In genomic region chr21:26843912-26844257, GRCh38 we compare ENCODE assay signal across 8 cellular contexts. TPM values are rescaled to one million over a fixed set of nuclear protein-coding genes. Genes with fewer than 3 reads are reported as not detected.
DNase-seq lines count a peak whose midpoint lies in the region; ATAC-seq, FAIRE-seq and TF ChIP-seq lines count a peak whose summit lies in the region.

No MANE protein-coding gene starts in this region.

- CTCF ChIA-PET in HepG2 (lab: Yijun Ruan, JAX; ENCODE audit: low intra/inter-chr PET ratio, low total read pairs): no interaction called here

- H3K36me3 Mint-ChIP-seq in IgD-negative memory B cell: no peaks in the 10 kb centered on the region

- H4K20me1 ChIP-seq in HepG2 (ENCODE audit: insufficient read depth, low read length): no peaks in the 10 kb centered on the region

- H3K27ac ChIP-seq in brain microvascular endothelial cell (peak overlapping the region; percentile 78), HepG2 (ENCODE audit: extremely low read length, insufficient read depth, low read length) (no peak overlapping the region), tibial artery (peak overlapping the region; percentile 89 to 95)

- H3K4me3 ChIP-seq in AG10803 (ENCODE audit: low read length): peak overlapping the region; percentile 98
- peak overlapping the region; percentile 87 for H3K4me3 ChIP-seq in brain microvascular endothelial cell (ENCODE audit: low read depth, low read length)
- H3K4me3 ChIP-seq in HepG2 (replicated peaks in 1 of 3; ENCODE audit: insufficient read depth in 1 of 3, low read depth in 2 of 3, low read length in 3 of 3): no peak overlapping the region
- peak overlapping the region; percentile 79 to 82 for H3K4me3 ChIP-seq in tibial artery

- H3K27me3 Mint-ChIP-seq in IgD-negative memory B cell: peaks cover 54% of the 10 kb centered on the region

- POLR2A ChIA-PET in HepG2 (lab: Yijun Ruan, JAX): no interaction called here

- H3K4me1 ChIP-seq in HepG2 (ENCODE audit: insufficient read depth, low read length) (0 out of 2 replicates have a peak, but pooled peaks cover 27% of the 10 kb centered on the region), tibial artery (peaks cover 0 to 44% (median 16%) of the 10 kb centered on the region in 4 donors)

- DNase-seq in AG10803 (ENCODE audit: low read depth) (peak; percentile 64), brain microvascular endothelial cell (peak; percentile 60), HepG2 (ENCODE audit: low spot score) (no peak), tibial artery (no peak), NCI-H2196 treated with DMSO at 0.1 percent for 48 hours (lab: John Stamatoyannopoulos, UW; ENCODE audit: unreplicated experiment) (no peak)

- H3K9me3 ChIP-seq in HepG2 (ENCODE audit: low read length) (no peaks in the 10 kb centered on the region), tibial artery (no peaks in the 10 kb centered on the region)

- H3K36me3 ChIP-seq in brain microvascular endothelial cell (replicated peaks) (peaks cover 22% of the 10 kb centered on the region), HepG2 (replicated peaks in 1 of 2; ENCODE audit: control insufficient read depth in 1 of 2, insufficient read depth in 2 of 2, low read length in 2 of 2) (no peaks in the 10 kb centered on the region), tibial artery (peaks cover 36 to 38% (median 37%) of the 10 kb centered on the region in 3 donors)

- H3K9me3 Mint-ChIP-seq in IgD-negative memory B cell: peaks cover 0 to 6% (median 2%) of the 10 kb centered on the region in 3 donors

- no peaks in the 10 kb centered on the region for H3K79me2 ChIP-seq in HepG2 (ENCODE audit: insufficient read depth, low read length)

- FAIRE-seq in HepG2 (lab: Jason Lieb, UNC): no peak

- H3K4me3 Mint-ChIP-seq in IgD-negative memory B cell: peak overlapping the region; percentile 58 to 87 (median 64)

- TF ChIP-seq RAD21 in HepG2 (CRISPR knock-in tag; IDR thresholded peaks at IDR 0.05): no peak

- H3K27me3 ChIP-seq in brain microvascular endothelial cell (replicated peaks): no peaks in the 10 kb centered on the region
- peaks cover 7 to 45% of the 10 kb centered on the region in 2 experiments; a peak in 3 of 5 replicates for H3K27me3 ChIP-seq in HepG2 (ENCODE audit: control insufficient read depth in 1 of 2, insufficient read depth in 2 of 2, low read length in 2 of 2)
- H3K27me3 ChIP-seq in tibial artery: no peaks in the 10 kb centered on the region

- in situ Hi-C loops in brain microvascular endothelial cell (cut with HindIII; ENCODE audit: low pct_ligation_motif_present, low sequenced_read_pairs): no loop called here
- in situ Hi-C loops in HepG2 (cut with HindIII; ENCODE audit: extremely low pct_ligation_motif_present, low pct_unique_long_range_greater_than_20kb): no loop called here

- TF ChIP-seq CTCF in AG10803 (conservative IDR thresholded peaks at IDR 0.05; ENCODE audit: low read length) (peak; percentile 36), brain microvascular endothelial cell (IDR thresholded peaks at IDR 0.05; ENCODE audit: low read depth, low read length, missing control alignments) (peak; percentile 46), HepG2 (CRISPR knock-in tag; IDR thresholded peaks at IDR 0.05) (no peak), tibial artery (IDR thresholded peaks at IDR 0.05) (no peak)

- BruUV-seq in HepG2 (replicated peaks; lab: Mats Ljungman, UMichigan): no TSS peak

- peak; percentile 29 for ATAC-seq in HepG2
- no peak for ATAC-seq in GM21528 (IDR thresholded peaks at IDR 0.05; ENCODE audit: low FRiP score, unreplicated experiment)
- no peak for ATAC-seq in GM21737 (IDR thresholded peaks at IDR 0.05; ENCODE audit: unreplicated experiment)

- TF ChIP-seq POLR2A in HepG2 (IDR thresholded peaks at IDR 0.05; ENCODE audit: insufficient read depth in 1 of 2, low read depth in 2 of 2, low read length in 2 of 2): no peak

- H3K4me1 Mint-ChIP-seq in IgD-negative memory B cell: peaks cover 8 to 23% (median 9%) of the 10 kb centered on the region in 3 donors

- H3K4me2 ChIP-seq in HepG2 (ENCODE audit: low read depth, low read length): peak overlapping the region; percentile 39; the same call in 1 of the 2 replicates

- H2AFZ ChIP-seq in HepG2 (ENCODE audit: low read length): no peak overlapping the region

- intact Hi-C loops in HepG2 (cut with micrococcal nuclease; ENCODE audit: unreplicated experiment) (no loop called here), tibial artery (cut with DNase I; ENCODE audit: low total_unique reads) (no loop called here)

- no peak overlapping the region for H3K27ac Mint-ChIP-seq in IgD-negative memory B cell

- no peak for TF ChIP-seq EP300 in HepG2 (IDR thresholded peaks at IDR 0.05; ENCODE audit: low read depth in 2 of 2, low read length in 2 of 2)
- no peak for TF ChIP-seq EP300 in HepG2 (CRISPR knock-in tag; IDR thresholded peaks at IDR 0.05; ENCODE audit: borderline replicate concordance)

- H3K9ac ChIP-seq in HepG2 (ENCODE audit: insufficient read depth, low read depth, low read length): no peak overlapping the region

- 16% methylated on average over 11 of the region's 12 CpGs for WGBS in HepG2 (ENCODE audit: low lambda C conversion rate)

TF ChIP-seq in HepG2, 621 proteins besides CTCF, POLR2A, EP300 and RAD21 (continues in another document):
- no peak for TF ChIP-seq SIX4 (CRISPR knock-in tag; IDR thresholded peaks at IDR 0.05)
- TF ChIP-seq HNF4G (IDR thresholded peaks at IDR 0.05; ENCODE audit: borderline replicate concordance, low read depth, low read length): no peak
- no peak for TF ChIP-seq HNF4G (CRISPR knock-in tag; IDR thresholded peaks at IDR 0.05; ENCODE audit: borderline replicate concordance, low read depth)
- TF ChIP-seq DNMT1 (CRISPR knock-in tag; IDR thresholded peaks at IDR 0.05): no peak
- no peak for TF ChIP-seq HMGXB4 (CRISPR knock-in tag; IDR thresholded peaks at IDR 0.05; ENCODE audit: borderline replicate concordance in 1 of 2, low read depth in 1 of 2)
- no peak for TF ChIP-seq ZNF691 (CRISPR knock-in tag; IDR thresholded peaks at IDR 0.05; ENCODE audit: borderline replicate concordance, low read depth)
- no peak for TF ChIP-seq HIC2 (CRISPR knock-in tag; IDR thresholded peaks at IDR 0.05; ENCODE audit: low read depth)

RNA-seq across cellular contexts. Expression of gene ADAMTS1, which starts 1.3 kb away (rescaled TPM):
- polyA plus RNA-seq in IgD-negative memory B cell: not detected
- 0.02 TPM in 1 of 2 replicates, not detected in the other for total RNA-seq in HepG2 (2016; rRNA removed; fragmentation: Illumina TruSeq; extraction: Trizol)
- not detected in 2 replicates for total RNA-seq in HepG2 (2016; cell fraction: cytosol; rRNA removed; fragmentation: Illumina TruSeq; extraction: Trizol; ENCODE audit: low read depth)
- total RNA-seq in HepG2 (2016; cell fraction: insoluble cytoplasmic fraction; rRNA removed; fragmentation: Illumina TruSeq; extraction: Trizol): 0.15 TPM in 1 of 2 replicates, not detected in the other
- 0.12 TPM in 1 of 2 replicates, not detected in the other for total RNA-seq in HepG2 (2016; cell fraction: membrane; rRNA removed; fragmentation: Illumina TruSeq; extraction: Trizol)
- 0.16 and 0.68 TPM in 2 replicates for total RNA-seq in HepG2 (2016; cell fraction: nucleus; rRNA removed; fragmentation: Illumina TruSeq; extraction: Trizol)
- 0.11 and 0.34 TPM in 2 replicates for polyA plus RNA-seq in HepG2 (2011; rRNA removed)
- polyA plus RNA-seq in HepG2 (2011; cell fraction: cytosol; rRNA removed): 0.31 and 0.36 TPM in 2 replicates
- polyA plus RNA-seq in HepG2 (2011; cell fraction: nucleus; rRNA removed): 1.0 and 1.2 TPM in 2 replicates
- polyA plus RNA-seq in HepG2 (2012): 0.13 and 0.19 TPM in 2 replicates
- polyA plus RNA-seq in HepG2 (2016; cell fraction: cytosol; fragmentation: Illumina TruSeq; extraction: Trizol; ENCODE audit: low read depth): not detected in 2 replicates
- 0.04 TPM in 1 of 2 replicates, not detected in the other for polyA plus RNA-seq in HepG2 (2016; cell fraction: insoluble cytoplasmic fraction; fragmentation: Illumina TruSeq; extraction: Trizol; ENCODE audit: low read depth)
- not detected in 2 replicates for polyA plus RNA-seq in HepG2 (2016; cell fraction: membrane; fragmentation: Illumina TruSeq; extraction: Trizol; ENCODE audit: low read depth)
- 0.16 TPM in 1 of 2 replicates, not detected in the other for polyA plus RNA-seq in HepG2 (2016; cell fraction: nucleus; fragmentation: Illumina TruSeq; extraction: Trizol; ENCODE audit: insufficient read depth, low read depth)
- 0.66 and 525 TPM in 2 replicates for polyA minus RNA-seq in HepG2 (2011; rRNA and poly(A)+ RNA removed; ENCODE audit: low replicate concordance)
- polyA minus RNA-seq in HepG2 (2011; cell fraction: cytosol; rRNA and poly(A)+ RNA removed): 9.5 and 10.6 TPM in 2 replicates
- 3.1 and 4.2 TPM in 2 replicates for polyA minus RNA-seq in HepG2 (2011; cell fraction: nucleus; rRNA and poly(A)+ RNA removed)

Comparison
In these comparisons a context has a peak if more than half of its experiments do, and no peak if none do; other contexts are left out.
1. DNase-seq: peak in AG10803 (single experiment) and brain microvascular endothelial cell (single experiment); none in HepG2 (single experiment), tibial artery (0 of 2) and NCI-H2196 treated with DMSO at 0.1 percent for 48 hours (single experiment).
2. H3K4me3 ChIP-seq: peak in AG10803 (single experiment), brain microvascular endothelial cell (single experiment) and tibial artery (2 of 2); none in HepG2 (0 of 3).
3. CTCF ChIP-seq: peak in AG10803 (single experiment) and brain microvascular endothelial cell (single experiment); none in HepG2 (single experiment) and tibial artery (0 of 2).